ENCODE assay signal across 1 cellular context in the genomic region with DNA sequence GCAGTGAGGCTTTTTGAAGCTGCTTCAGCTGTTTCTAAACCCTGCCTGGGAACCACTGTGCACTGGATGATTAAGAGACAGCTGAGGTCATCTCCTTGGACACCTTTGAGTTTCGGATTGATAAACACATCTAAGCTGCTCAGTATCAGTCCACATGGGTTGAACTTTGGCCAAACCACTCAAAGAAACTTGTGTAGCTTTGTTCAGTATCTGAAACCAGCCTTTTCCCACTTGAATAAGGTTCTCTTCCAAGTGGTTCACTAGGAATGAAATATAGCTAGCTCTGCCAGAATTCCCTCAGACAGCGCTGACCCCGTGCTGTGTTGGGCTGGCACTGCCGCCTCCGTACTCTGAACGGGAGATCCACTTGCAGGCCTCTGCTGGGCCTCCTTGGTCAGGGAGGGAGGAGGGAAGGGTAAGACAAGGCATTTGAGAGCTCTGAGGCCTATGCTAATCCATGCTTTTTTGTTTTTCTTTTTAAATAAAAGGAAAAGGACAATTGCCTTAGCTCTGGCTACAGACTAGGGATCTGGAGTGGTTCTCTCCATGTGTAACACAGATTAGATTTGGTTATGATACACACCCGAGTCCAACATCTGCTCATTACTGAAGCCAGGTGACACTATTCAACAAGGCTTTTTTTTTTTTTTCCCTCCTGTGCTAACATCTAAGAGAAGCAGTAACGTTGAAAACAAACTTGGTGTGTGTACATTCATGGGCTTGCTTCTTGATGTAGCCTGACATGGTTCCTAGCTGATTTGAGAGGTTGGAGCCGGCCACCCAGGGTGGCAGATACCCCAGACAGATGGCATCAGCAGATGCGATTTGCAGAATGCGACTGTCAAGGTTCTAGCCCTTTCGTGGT.
TF ChIP-seq lines count a peak whose summit lies in the region.

No MANE protein-coding gene starts in this region.

TF ChIP-seq in WTC11, 78 proteins besides CTCF, POLR2A, EP300 and RAD21 (continued from another document):
- TF ChIP-seq, protein P1, sequence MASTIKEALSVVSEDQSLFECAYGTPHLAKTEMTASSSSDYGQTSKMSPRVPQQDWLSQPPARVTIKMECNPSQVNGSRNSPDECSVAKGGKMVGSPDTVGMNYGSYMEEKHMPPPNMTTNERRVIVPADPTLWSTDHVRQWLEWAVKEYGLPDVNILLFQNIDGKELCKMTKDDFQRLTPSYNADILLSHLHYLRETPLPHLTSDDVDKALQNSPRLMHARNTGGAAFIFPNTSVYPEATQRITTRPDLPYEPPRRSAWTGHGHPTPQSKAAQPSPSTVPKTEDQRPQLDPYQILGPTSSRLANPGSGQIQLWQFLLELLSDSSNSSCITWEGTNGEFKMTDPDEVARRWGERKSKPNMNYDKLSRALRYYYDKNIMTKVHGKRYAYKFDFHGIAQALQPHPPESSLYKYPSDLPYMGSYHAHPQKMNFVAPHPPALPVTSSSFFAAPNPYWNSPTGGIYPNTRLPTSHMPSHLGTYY (CRISPR knock-in tag; IDR thresholded peaks at IDR 0.05), result no peak
- TF ChIP-seq ZNF396 (CRISPR knock-in tag; IDR thresholded peaks at IDR 0.05; ENCODE audit: borderline replicate concordance) (no peak), CREB1 (CRISPR knock-in tag; IDR thresholded peaks at IDR 0.05) (no peak)
- TF ChIP-seq, protein P2, sequence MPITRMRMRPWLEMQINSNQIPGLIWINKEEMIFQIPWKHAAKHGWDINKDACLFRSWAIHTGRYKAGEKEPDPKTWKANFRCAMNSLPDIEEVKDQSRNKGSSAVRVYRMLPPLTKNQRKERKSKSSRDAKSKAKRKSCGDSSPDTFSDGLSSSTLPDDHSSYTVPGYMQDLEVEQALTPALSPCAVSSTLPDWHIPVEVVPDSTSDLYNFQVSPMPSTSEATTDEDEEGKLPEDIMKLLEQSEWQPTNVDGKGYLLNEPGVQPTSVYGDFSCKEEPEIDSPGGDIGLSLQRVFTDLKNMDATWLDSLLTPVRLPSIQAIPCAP (CRISPR knock-in tag; IDR thresholded peaks at IDR 0.05), result no peak
- TF ChIP-seq, protein P3, sequence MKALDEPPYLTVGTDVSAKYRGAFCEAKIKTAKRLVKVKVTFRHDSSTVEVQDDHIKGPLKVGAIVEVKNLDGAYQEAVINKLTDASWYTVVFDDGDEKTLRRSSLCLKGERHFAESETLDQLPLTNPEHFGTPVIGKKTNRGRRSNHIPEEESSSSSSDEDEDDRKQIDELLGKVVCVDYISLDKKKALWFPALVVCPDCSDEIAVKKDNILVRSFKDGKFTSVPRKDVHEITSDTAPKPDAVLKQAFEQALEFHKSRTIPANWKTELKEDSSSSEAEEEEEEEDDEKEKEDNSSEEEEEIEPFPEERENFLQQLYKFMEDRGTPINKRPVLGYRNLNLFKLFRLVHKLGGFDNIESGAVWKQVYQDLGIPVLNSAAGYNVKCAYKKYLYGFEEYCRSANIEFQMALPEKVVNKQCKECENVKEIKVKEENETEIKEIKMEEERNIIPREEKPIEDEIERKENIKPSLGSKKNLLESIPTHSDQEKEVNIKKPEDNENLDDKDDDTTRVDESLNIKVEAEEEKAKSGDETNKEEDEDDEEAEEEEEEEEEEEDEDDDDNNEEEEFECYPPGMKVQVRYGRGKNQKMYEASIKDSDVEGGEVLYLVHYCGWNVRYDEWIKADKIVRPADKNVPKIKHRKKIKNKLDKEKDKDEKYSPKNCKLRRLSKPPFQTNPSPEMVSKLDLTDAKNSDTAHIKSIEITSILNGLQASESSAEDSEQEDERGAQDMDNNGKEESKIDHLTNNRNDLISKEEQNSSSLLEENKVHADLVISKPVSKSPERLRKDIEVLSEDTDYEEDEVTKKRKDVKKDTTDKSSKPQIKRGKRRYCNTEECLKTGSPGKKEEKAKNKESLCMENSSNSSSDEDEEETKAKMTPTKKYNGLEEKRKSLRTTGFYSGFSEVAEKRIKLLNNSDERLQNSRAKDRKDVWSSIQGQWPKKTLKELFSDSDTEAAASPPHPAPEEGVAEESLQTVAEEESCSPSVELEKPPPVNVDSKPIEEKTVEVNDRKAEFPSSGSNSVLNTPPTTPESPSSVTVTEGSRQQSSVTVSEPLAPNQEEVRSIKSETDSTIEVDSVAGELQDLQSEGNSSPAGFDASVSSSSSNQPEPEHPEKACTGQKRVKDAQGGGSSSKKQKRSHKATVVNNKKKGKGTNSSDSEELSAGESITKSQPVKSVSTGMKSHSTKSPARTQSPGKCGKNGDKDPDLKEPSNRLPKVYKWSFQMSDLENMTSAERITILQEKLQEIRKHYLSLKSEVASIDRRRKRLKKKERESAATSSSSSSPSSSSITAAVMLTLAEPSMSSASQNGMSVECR (CRISPR knock-in tag; IDR thresholded peaks at IDR 0.05; ENCODE audit: borderline replicate concordance), result no peak
